ENCODE assay signal across 22 cellular contexts in the genomic region with DNA sequence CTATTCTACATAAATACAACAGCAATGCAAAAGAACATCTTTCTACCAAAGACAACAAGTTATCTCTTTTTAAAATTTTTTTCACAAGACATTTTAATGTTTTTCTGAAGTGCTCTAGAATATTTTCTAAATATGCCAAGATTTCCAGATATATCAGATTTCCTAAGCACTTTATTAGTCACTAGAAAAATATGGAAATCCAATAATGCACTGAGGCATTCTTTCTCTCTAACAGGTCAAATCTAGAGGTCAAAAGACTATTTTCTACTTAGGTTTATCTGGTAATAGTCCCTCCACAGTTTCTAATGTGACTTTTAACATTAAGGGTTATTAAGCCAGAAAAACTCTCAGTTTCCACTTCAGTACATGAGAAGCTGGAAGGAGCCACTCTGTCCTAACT.
"Had no signal": no experiment of that assay in that cellular context is flagged by ENCODE, and none has a peak within 500 bp of the region (broad histone marks: within the 10 kb centered on the region; RNA-seq: fewer than 3 reads in every experiment).

No MANE protein-coding gene starts in this region.

- H3K4me1 ChIP-seq: ascending aorta, breast epithelium, foreskin keratinocyte, prostate gland, tibial nerve had no signal

- H3K36me3 ChIP-seq: ascending aorta, breast epithelium, prostate gland, right atrium auricular region, tibial nerve had no signal

- DNase-seq: activated CD4-positive, alpha-beta T cell treated with anti-CD3 and anti-CD28 coated beads, Interleukin-2, amount 50 U/mL, for 1 hour; activated CD8-positive, alpha-beta memory T cell treated with anti-CD3 and anti-CD28 coated beads, Interleukin-2, amount 50 U/mL, for 4 hours; activated effector memory CD4-positive, alpha-beta T cell treated with Interleukin-2 at 50 U/mL for 16 hours; activated naive CD4-positive, alpha-beta T cell treated with anti-CD3 and anti-CD28 coated beads, Interleukin-2, amount 10 ng/mL, durations not matched to agents 7 days and 5 days; activated naive CD8-positive, alpha-beta T cell treated with anti-CD3 and anti-CD28 coated beads, Interleukin-2, amount 50 U/mL, for 24 hours; activated T-cell treated with anti-CD3 and anti-CD28 coated beads, Interleukin-2, amount 50 U/mL, for 48 hours; effector CD4-positive, alpha-beta T cell; foreskin keratinocyte; glutamatergic neuron; hypothalamus; kidney; midbrain; nephron progenitor cell; stimulated activated CD4-positive, alpha-beta T cell treated with anti-CD3 and anti-CD28 coated beads, Interleukin-2, amount 100 ng/mL, for 24 hours; T-helper 1 cell; T-helper 9 cell had no signal

- H3K4me3 ChIP-seq: ascending aorta, breast epithelium, prostate gland, right atrium auricular region, tibial nerve had no signal

- H3K27me3 ChIP-seq: ascending aorta, breast epithelium, foreskin keratinocyte, right atrium auricular region, tibial nerve had no signal

- H3K27ac ChIP-seq: ascending aorta, breast epithelium, foreskin keratinocyte, prostate gland, right atrium auricular region, tibial nerve had no signal

- ATAC-seq: activated naive CD8-positive, alpha-beta T cell treated with anti-CD3 and anti-CD28 coated beads, Interleukin-2, amount 50 U/mL, for 24 hours; foreskin keratinocyte; left lobe of liver had no signal

- H3K9me3 ChIP-seq: prostate gland had no signal
